28 cellular contexts compared by ENCODE assay signal in the genomic region with DNA sequence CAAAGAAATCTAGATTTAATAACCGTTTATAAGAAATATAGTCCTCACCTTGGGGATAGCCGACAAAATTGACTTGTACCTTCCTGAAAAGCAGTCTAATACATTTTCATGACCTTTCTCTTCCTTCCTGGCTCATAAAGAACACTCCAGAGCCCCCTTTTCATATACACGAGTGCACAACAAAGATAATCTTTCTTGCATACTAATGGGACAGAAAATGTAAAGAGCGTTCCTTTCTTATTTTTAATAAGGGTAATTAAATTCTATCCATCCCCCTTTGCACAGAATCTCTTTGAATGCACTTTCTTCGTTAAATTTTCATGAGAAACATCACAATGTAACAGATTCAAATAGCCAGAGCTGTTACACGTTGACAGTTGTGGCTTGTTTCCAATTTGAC.
"Had no signal": no experiment of that assay in that cellular context is flagged by ENCODE, and none has a peak within 500 bp of the region (broad histone marks: within the 10 kb centered on the region; RNA-seq: fewer than 3 reads in every experiment).

No MANE protein-coding gene starts in this region.

- DNase-seq: activated CD4-positive, alpha-beta T cell treated with anti-CD3 and anti-CD28 coated beads for 1 hour; activated CD4-positive, alpha-beta T cell treated with anti-CD3 and anti-CD28 coated beads for 4 hours; activated CD4-positive, alpha-beta T cell treated with anti-CD3 and anti-CD28 coated beads, Interleukin-2, amount 10 ng/mL, durations not matched to agents 7 days and 5 days; activated CD4-positive, alpha-beta T cell treated with anti-CD3 and anti-CD28 coated beads, Interleukin-2, amount 50 U/mL, for 4 hours; activated CD8-positive, alpha-beta memory T cell treated with anti-CD3 and anti-CD28 coated beads for 24 hours; activated CD8-positive, alpha-beta T cell treated with anti-CD3 and anti-CD28 coated beads for 36 hours; activated effector memory CD4-positive, alpha-beta T cell treated with Interleukin-2 at 50 U/mL for 16 hours; activated gamma-delta T cell treated with Interleukin-2 at 50 U/mL for 16 hours; activated naive CD4-positive, alpha-beta T cell treated with anti-CD3 and anti-CD28 coated beads, Interleukin-2, amount 50 U/mL, for 16 hours; activated naive CD4-positive, alpha-beta T cell treated with Interleukin-2 at 50 U/mL for 16 hours; activated T-cell treated with anti-CD3 and anti-CD28 coated beads, Interleukin-2, amount 50 U/mL, for 4 hours; amniotic stem cell; anterior cingulate cortex; body of pancreas; central memory CD4-positive, alpha-beta T cell; dorsolateral prefrontal cortex; effector memory CD4-positive, alpha-beta T cell; endodermal cell; foreskin fibroblast; head of caudate nucleus; T-helper 2 cell had no signal

- H3K9me3 ChIP-seq: body of pancreas, breast epithelium had no signal

- H3K27me3 ChIP-seq: body of pancreas, breast epithelium, cardiac muscle cell, dorsolateral prefrontal cortex had no signal

- H3K36me3 ChIP-seq: breast epithelium, cardiac muscle cell had no signal

- H3K4me3 Mint-ChIP-seq: activated CD4-positive, alpha-beta T cell treated with anti-CD3 and anti-CD28 coated beads, Interleukin-2, amount 10 ng/mL, durations not matched to agents 7 days and 5 days; activated CD8-positive, alpha-beta T cell treated with anti-CD3 and anti-CD28 coated beads for 36 hours; activated naive CD8-positive, alpha-beta T cell; activated T-cell treated with anti-CD3 and anti-CD28 coated beads, Interleukin-2, amount 50 U/mL, for 4 hours; activated T-helper 17 cell treated with anti-CD3 and anti-CD28 coated beads, Interleukin-2, amount 50 U/mL, for 72 hours; dendritic cell treated with granulocyte-macrophage colony-stimulating factor and Interleukin-4, amounts not matched to agents 40 ng/mL and 50 ng/mL, for 4 days; endodermal cell; WTC11 had no signal

- H3K27me3 Mint-ChIP-seq: activated CD4-positive, alpha-beta T cell treated with anti-CD3 and anti-CD28 coated beads, Interleukin-2, amount 10 ng/mL, durations not matched to agents 7 days and 5 days; activated CD8-positive, alpha-beta T cell treated with anti-CD3 and anti-CD28 coated beads for 36 hours; activated naive CD8-positive, alpha-beta T cell; dendritic cell treated with granulocyte-macrophage colony-stimulating factor and Interleukin-4, amounts not matched to agents 40 ng/mL and 50 ng/mL, for 4 days had no signal

- H3K36me3 Mint-ChIP-seq: activated naive CD8-positive, alpha-beta T cell; WTC11 had no signal

- H3K9me3 Mint-ChIP-seq: activated CD4-positive, alpha-beta T cell treated with anti-CD3 and anti-CD28 coated beads, Interleukin-2, amount 10 ng/mL, durations not matched to agents 7 days and 5 days; activated CD8-positive, alpha-beta T cell treated with anti-CD3 and anti-CD28 coated beads for 36 hours; activated T-cell treated with anti-CD3 and anti-CD28 coated beads, Interleukin-2, amount 50 U/mL, for 4 hours; activated T-helper 17 cell treated with anti-CD3 and anti-CD28 coated beads, Interleukin-2, amount 50 U/mL, for 72 hours; dendritic cell treated with granulocyte-macrophage colony-stimulating factor and Interleukin-4, amounts not matched to agents 40 ng/mL and 50 ng/mL, for 4 days; endodermal cell; WTC11 had no signal

- H3K4me3 ChIP-seq: body of pancreas, breast epithelium, cardiac muscle cell, coronary artery, dorsolateral prefrontal cortex had no signal

- H3K4me1 Mint-ChIP-seq: activated CD4-positive, alpha-beta T cell treated with anti-CD3 and anti-CD28 coated beads, Interleukin-2, amount 10 ng/mL, durations not matched to agents 7 days and 5 days; activated T-helper 17 cell treated with anti-CD3 and anti-CD28 coated beads, Interleukin-2, amount 50 U/mL, for 72 hours had no signal

- H3K4me1 ChIP-seq: body of pancreas, breast epithelium had no signal

- H3K27ac Mint-ChIP-seq: activated CD4-positive, alpha-beta T cell treated with anti-CD3 and anti-CD28 coated beads, Interleukin-2, amount 10 ng/mL, durations not matched to agents 7 days and 5 days; activated CD8-positive, alpha-beta T cell treated with anti-CD3 and anti-CD28 coated beads for 36 hours; activated naive CD8-positive, alpha-beta T cell; activated T-helper 17 cell treated with anti-CD3 and anti-CD28 coated beads, Interleukin-2, amount 50 U/mL, for 72 hours; dendritic cell treated with granulocyte-macrophage colony-stimulating factor and Interleukin-4, amounts not matched to agents 40 ng/mL and 50 ng/mL, for 4 days; endodermal cell; WTC11 had no signal
